13 cellular contexts compared by ENCODE assay signal in the genomic region with DNA sequence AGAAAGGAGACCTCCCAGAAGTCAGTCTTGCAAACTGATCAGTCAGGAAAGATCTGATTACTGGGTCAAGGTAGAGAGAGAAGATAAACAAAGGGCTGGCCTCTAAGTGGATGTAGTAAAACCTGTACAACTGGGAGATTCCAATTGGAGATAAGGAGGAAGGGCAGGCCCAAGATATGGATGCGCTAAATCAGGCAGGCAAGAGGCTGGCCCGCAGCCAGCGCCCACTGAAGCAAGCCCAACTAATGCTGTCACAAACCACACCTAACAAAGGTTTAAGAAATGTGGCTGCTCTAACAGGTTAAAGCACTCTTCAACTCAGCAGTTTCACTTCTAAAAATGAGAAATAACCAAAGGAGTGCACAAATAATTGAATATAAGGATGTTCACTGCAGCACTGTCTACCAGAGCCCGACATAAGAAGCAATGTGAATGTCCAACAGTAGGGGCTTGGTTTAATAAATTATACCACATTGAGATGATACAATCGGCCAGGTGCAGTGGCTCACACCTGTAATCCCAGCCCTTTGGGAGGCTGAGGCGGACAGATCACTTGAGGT. TPM values are rescaled to one million over a fixed set of nuclear protein-coding genes. Genes with fewer than 3 reads are reported as not detected.
A peak's percentile ranks its signal among the peaks of the same experiment; 100 is the strongest.
DNase-seq lines count a peak whose midpoint lies in the region; ATAC-seq and TF ChIP-seq lines count a peak whose summit lies in the region.
"Had no signal": no experiment of that assay in that cellular context is flagged by ENCODE, and none has a peak within 500 bp of the region (broad histone marks: within the 10 kb centered on the region; RNA-seq: fewer than 3 reads in every experiment).

No MANE protein-coding gene starts in this region.

- no peak overlapping the region for H3K9ac ChIP-seq in BLaER1

- no peak overlapping the region for H3K27ac ChIP-seq in BLaER1
- H3K27ac ChIP-seq in PC-9, result peak overlapping the region; percentile 69
- no peak overlapping the region for H3K27ac ChIP-seq in CD4-positive, alpha-beta memory T cell (ENCODE audit: low read depth, low read length)
- H3K27ac ChIP-seq in left lung, result no peak overlapping the region
- H3K27ac ChIP-seq: esophagus muscularis mucosa had no signal

- H2AFZ ChIP-seq in PC-9, result no peak overlapping the region

- BruUV-seq in PC-9 (replicated peaks; lab: Mats Ljungman, UMichigan), result no TSS peak

- H3K9me3 Mint-ChIP-seq in CD4-positive, alpha-beta memory T cell, result no peaks in the 10 kb centered on the region
- no peaks in the 10 kb centered on the region for H3K9me3 Mint-ChIP-seq in activated CD8-positive, alpha-beta T cell treated with anti-CD3 and anti-CD28 coated beads for 36 hours
- H3K9me3 Mint-ChIP-seq: activated CD4-positive, alpha-beta memory T cell treated with anti-CD3 and anti-CD28 coated beads for 36 hours had no signal

- peak overlapping the region in 2 of 8 donors; percentile 25 to 41 for H3K4me3 Mint-ChIP-seq in CD4-positive, alpha-beta memory T cell
- no peak overlapping the region for H3K4me3 Mint-ChIP-seq in activated CD8-positive, alpha-beta T cell treated with anti-CD3 and anti-CD28 coated beads for 36 hours
- H3K4me3 Mint-ChIP-seq: activated CD4-positive, alpha-beta memory T cell treated with anti-CD3 and anti-CD28 coated beads for 36 hours had no signal

- H3K27ac Mint-ChIP-seq in CD4-positive, alpha-beta memory T cell, result peak overlapping the region in 3 of 7 donors; percentile 44 to 84 (median 78)
- no peak overlapping the region for H3K27ac Mint-ChIP-seq in activated CD8-positive, alpha-beta T cell treated with anti-CD3 and anti-CD28 coated beads for 36 hours
- H3K27ac Mint-ChIP-seq: activated CD4-positive, alpha-beta memory T cell treated with anti-CD3 and anti-CD28 coated beads for 36 hours had no signal

- no peak for TF ChIP-seq CTCF in GM20000 (IDR thresholded peaks at IDR 0.05; ENCODE audit: extremely low read depth, missing control alignments)
- no peak for TF ChIP-seq CTCF in PC-9 (conservative IDR thresholded peaks at IDR 0.05)
- no peak for TF ChIP-seq CTCF in left lung (IDR thresholded peaks at IDR 0.05)
- no peak for TF ChIP-seq CTCF in activated CD8-positive, alpha-beta T cell treated with anti-CD3 and anti-CD28 coated beads for 36 hours (IDR thresholded peaks at IDR 0.05)

- H3F3A ChIP-seq in PC-9 (ENCODE audit: insufficient read depth, low read depth), result peaks cover 33% of the 10 kb centered on the region

- H3K4me2 ChIP-seq in BLaER1 (peak overlapping the region; percentile 2; the same call in 1 of the 2 replicates), PC-9 (peak overlapping the region; percentile 82)

- H4K20me1 ChIP-seq in BLaER1 (peaks cover 42% of the 10 kb centered on the region), PC-9 (ENCODE audit: insufficient read depth) (no peaks in the 10 kb centered on the region)

- no peaks in the 10 kb centered on the region for H3K9me3 ChIP-seq in BLaER1
- H3K9me3 ChIP-seq in PC-9 (ENCODE audit: insufficient read depth, low read depth), result no peaks in the 10 kb centered on the region
- no peaks in the 10 kb centered on the region for H3K9me3 ChIP-seq in CD4-positive, alpha-beta memory T cell (ENCODE audit: control insufficient read depth in 1 of 2, low read length in 2 of 2)
- H3K9me3 ChIP-seq in left lung, result no peaks in the 10 kb centered on the region
- H3K9me3 ChIP-seq: esophagus muscularis mucosa had no signal

- peaks cover 38 to 64% (median 49%) of the 10 kb centered on the region in 4 donors for H3K4me1 Mint-ChIP-seq in CD4-positive, alpha-beta memory T cell
- H3K4me1 Mint-ChIP-seq in activated CD8-positive, alpha-beta T cell treated with anti-CD3 and anti-CD28 coated beads for 36 hours (ENCODE audit: low read depth), result peaks cover 34% of the 10 kb centered on the region

- peaks cover 4 to 18% of the 10 kb centered on the region in 2 donors for H3K36me3 Mint-ChIP-seq in CD4-positive, alpha-beta memory T cell
- no peaks in the 10 kb centered on the region for H3K36me3 Mint-ChIP-seq in activated CD8-positive, alpha-beta T cell treated with anti-CD3 and anti-CD28 coated beads for 36 hours (ENCODE audit: low read depth)
- H3K36me3 Mint-ChIP-seq: activated CD4-positive, alpha-beta memory T cell treated with anti-CD3 and anti-CD28 coated beads for 36 hours had no signal

- H3K27me3 ChIP-seq in BLaER1 (no peaks in the 10 kb centered on the region), PC-9 (ENCODE audit: insufficient read depth, low read depth) (no peaks in the 10 kb centered on the region), left lung (no peaks in the 10 kb centered on the region)
- no peaks in the 10 kb centered on the region for H3K27me3 ChIP-seq in CD4-positive, alpha-beta memory T cell (ENCODE audit: insufficient read depth, low read length)
- H3K27me3 ChIP-seq: esophagus muscularis mucosa had no signal

- DNase-seq in GM20000 (ENCODE audit: low spot score) (peak; percentile 45), PC-9 (peak; percentile 86 to 94), left kidney (ENCODE audit: low read depth, low spot score) (peak; percentile 40), left lung (no peak)
- no peak for DNase-seq in CD4-positive, alpha-beta memory T cell
- DNase-seq in activated CD8-positive, alpha-beta T cell treated with anti-CD3 and anti-CD28 coated beads for 36 hours, result no peak
- DNase-seq: activated CD4-positive, alpha-beta memory T cell treated with anti-CD3 and anti-CD28 coated beads for 36 hours; amniotic stem cell; C1 segment of cervical spinal cord; NCI-H1092 treated with DMSO at 0.1 percent for 48 hours had no signal

- no peak for ATAC-seq in left lung
- ATAC-seq in activated CD8-positive, alpha-beta T cell treated with anti-CD3 and anti-CD28 coated beads for 36 hours, result no peak
- ATAC-seq in GM19035 (IDR thresholded peaks at IDR 0.05; ENCODE audit: unreplicated experiment), result no peak

- H3K36me3 ChIP-seq in BLaER1, result peaks cover 23% of the 10 kb centered on the region
- 0 out of 2 replicates have a peak, but pooled peaks cover 5% of the 10 kb centered on the region for H3K36me3 ChIP-seq in PC-9 (ENCODE audit: low read depth)
- peaks cover 11% of the 10 kb centered on the region for H3K36me3 ChIP-seq in CD4-positive, alpha-beta memory T cell (ENCODE audit: insufficient read depth, low read length)
- H3K36me3 ChIP-seq in left lung, result peaks cover 0 to 3% of the 10 kb centered on the region in 2 donors

- CTCF ChIA-PET in PC-9 (lab: Charles Lee), result no interaction called here
- CTCF ChIA-PET in CD4-positive, alpha-beta memory T cell (lab: Charles Lee; ENCODE audit: partially characterized antibody), result interaction anchor here (0.7 to 3.8 kb wide), 4 partner anchors 23 to 84 kb away, joined by 3 to 20 read pairs (median 14); no protein-coding TSS in a partner anchor
- CTCF ChIA-PET in activated CD8-positive, alpha-beta T cell treated with anti-CD3 and anti-CD28 coated beads for 36 hours (lab: Charles Lee), result interaction anchor here (2.8 to 4.4 kb wide), 2 partner anchors 23 to 30 kb away, joined by 18 to 28 read pairs; no protein-coding TSS in a partner anchor

- POLR2A ChIA-PET in PC-9 (lab: Charles Lee; ENCODE audit: unreplicated experiment), result interaction anchor here (0.6 kb wide), 1 partner anchor 22 kb away, joined by 7 read pairs; no protein-coding TSS in a partner anchor
- POLR2A ChIA-PET in CD4-positive, alpha-beta memory T cell (lab: Charles Lee; ENCODE audit: partially characterized antibody), result no interaction called here
- POLR2A ChIA-PET in activated CD8-positive, alpha-beta T cell treated with anti-CD3 and anti-CD28 coated beads for 36 hours (lab: Charles Lee), result no interaction called here

- H3K4me1 ChIP-seq in BLaER1 (peaks cover 71% of the 10 kb centered on the region), PC-9 (replicated peaks; ENCODE audit: insufficient read depth) (peaks cover 60% of the 10 kb centered on the region), left lung (peaks cover 7 to 65% of the 10 kb centered on the region in 2 donors)
- H3K4me1 ChIP-seq in CD4-positive, alpha-beta memory T cell (ENCODE audit: insufficient read depth, low read length), result peaks cover 37% of the 10 kb centered on the region

- H3K9me2 ChIP-seq in PC-9 (ENCODE audit: insufficient read depth), result no peaks in the 10 kb centered on the region

- intact Hi-C loops in PC-9 (cut with micrococcal nuclease; ENCODE audit: unreplicated experiment) (loop anchor here (1.0 kb wide), 2 partner anchors 10 to 22 kb away; no protein-coding TSS in a partner anchor), left lung (cut with DNase I) (no loop called here)
- intact Hi-C loops in CD4-positive, alpha-beta memory T cell (cut with micrococcal nuclease), result no loop called here
- intact Hi-C loops in activated CD8-positive, alpha-beta T cell treated with anti-CD3 and anti-CD28 coated beads for 36 hours (cut with micrococcal nuclease), result no loop called here

- H3K27me3 Mint-ChIP-seq in CD4-positive, alpha-beta memory T cell, result no peaks in the 10 kb centered on the region
- H3K27me3 Mint-ChIP-seq in activated CD8-positive, alpha-beta T cell treated with anti-CD3 and anti-CD28 coated beads for 36 hours, result no peaks in the 10 kb centered on the region
- H3K27me3 Mint-ChIP-seq: activated CD4-positive, alpha-beta memory T cell treated with anti-CD3 and anti-CD28 coated beads for 36 hours had no signal

- no peak overlapping the region for H3K4me3 ChIP-seq in BLaER1
- H3K4me3 ChIP-seq in PC-9, result peak overlapping the region; percentile 41; the same call in 1 of the 2 replicates
- no peak overlapping the region for H3K4me3 ChIP-seq in CD4-positive, alpha-beta memory T cell (ENCODE audit: low read length in 2 of 2)
- H3K4me3 ChIP-seq in left lung, result no peak overlapping the region
- H3K4me3 ChIP-seq: esophagus muscularis mucosa had no signal

- H3K79me2 ChIP-seq in PC-9 (ENCODE audit: low read depth), result peaks cover 62% of the 10 kb centered on the region

RNA-seq across cellular contexts. Expression of a gene that starts 4.7 kb away (rescaled TPM):
- total RNA-seq in PC-9 (2021), result 30.3 and 31.8 TPM in 2 replicates
- total RNA-seq in CD4-positive, alpha-beta memory T cell, result 10 to 100 TPM; 24.0 TPM
- polyA plus RNA-seq in CD4-positive, alpha-beta memory T cell, result 10 to 100 TPM; 23.6 to 48.1 TPM
- total RNA-seq in left lung, result 10 to 100 TPM; 37.1 to 43.3 TPM
- total RNA-seq in activated CD8-positive, alpha-beta T cell treated with anti-CD3 and anti-CD28 coated beads for 36 hours, result 10 to 100 TPM; 19.9 to 21.2 TPM

RNA-seq across cellular contexts. Expression of a gene that starts 24.4 kb away (rescaled TPM):
- total RNA-seq in PC-9 (2021), result 17.6 and 19.2 TPM in 2 replicates
- total RNA-seq in CD4-positive, alpha-beta memory T cell, result 10 to 100 TPM; 41.4 to 45.0 TPM
- 10 to 100 TPM in 1 of 2 donors, 1 to 10 TPM in 1; 3.0 to 15.7 TPM for polyA plus RNA-seq in CD4-positive, alpha-beta memory T cell
- 10 to 100 TPM; 15.4 to 15.6 TPM for total RNA-seq in left lung
- 10 to 100 TPM; 19.9 to 21.0 TPM for total RNA-seq in activated CD8-positive, alpha-beta T cell treated with anti-CD3 and anti-CD28 coated beads for 36 hours

RNA-seq across cellular contexts. Expression of a gene that starts 42.5 kb away (rescaled TPM):
- 3.1 and 3.2 TPM in 2 replicates for total RNA-seq in PC-9 (2021)
- under 1 TPM in 1 of 2 experiments, not detected in 1; 0.17 TPM for total RNA-seq in CD4-positive, alpha-beta memory T cell
- polyA plus RNA-seq in CD4-positive, alpha-beta memory T cell, result not detected
- total RNA-seq in left lung, result 1 to 10 TPM; 2.2 to 3.2 TPM
- total RNA-seq in activated CD8-positive, alpha-beta T cell treated with anti-CD3 and anti-CD28 coated beads for 36 hours, result not detected
- total RNA-seq: activated CD4-positive, alpha-beta memory T cell treated with anti-CD3 and anti-CD28 coated beads for 36 hours had no signal

Comparison
In these comparisons a context has a peak if more than half of its experiments do, and no peak if none do; other contexts are left out.
1. DNase-seq: peak in GM20000 (single experiment), PC-9 (2 of 2) and left kidney (single experiment); none in CD4-positive, alpha-beta memory T cell (0 of 5), left lung (0 of 2) and activated CD8-positive, alpha-beta T cell treated with anti-CD3 and anti-CD28 coated beads for 36 hours (single experiment).